Comparison of ENCODE assay signal across 9 cellular contexts in genomic region chr17:49434821-49435581, GRCh38. TPM values are rescaled to one million over a fixed set of nuclear protein-coding genes. Genes with fewer than 3 reads are reported as not detected.
A peak's percentile ranks its signal among the peaks of the same experiment; 100 is the strongest.
DNase-seq lines count a peak whose midpoint lies in the region; ATAC-seq, FAIRE-seq and TF ChIP-seq lines count a peak whose summit lies in the region.
"Had no signal": no experiment of that assay in that cellular context is flagged by ENCODE, and none has a peak within 500 bp of the region (broad histone marks: within the 10 kb centered on the region; RNA-seq: fewer than 3 reads in every experiment).

No MANE protein-coding gene starts in this region.

- no peaks in the 10 kb centered on the region for H4K20me1 ChIP-seq in OCI-LY1 (ENCODE audit: insufficient read depth, low read length)

- TF ChIP-seq CTCF in AG09309 (IDR thresholded peaks at IDR 0.05; ENCODE audit: control insufficient read depth, insufficient read depth, low read depth, low read length, missing control alignments): peak; percentile 80
- TF ChIP-seq CTCF in OCI-LY1 (IDR thresholded peaks at IDR 0.05; ENCODE audit: low read length): peak; percentile 69

- H3K9me2 ChIP-seq in OCI-LY1 (ENCODE audit: low read depth, low read length): no peaks in the 10 kb centered on the region

- H3K4me2 ChIP-seq in OCI-LY1 (ENCODE audit: low read length): no peak overlapping the region

- H3K9me3 ChIP-seq in OCI-LY1 (ENCODE audit: low read length): no peaks in the 10 kb centered on the region
- H3K9me3 ChIP-seq: neutrophil had no signal

- H3K27me3 ChIP-seq in OCI-LY1 (ENCODE audit: insufficient read depth, low read length): 0 out of 2 replicates have a peak, but pooled peaks cover 6% of the 10 kb centered on the region

- TF ChIP-seq POLR2A in GM12891 (IDR thresholded peaks at IDR 0.05; ENCODE audit: low read depth, low read length): no peak

- H3F3A ChIP-seq in OCI-LY1 (ENCODE audit: insufficient read depth, low read length): no peaks in the 10 kb centered on the region

- H3K4me3 ChIP-seq in AG09309 (ENCODE audit: control insufficient read depth, low read depth, low read length): no peak overlapping the region
- H3K4me3 ChIP-seq in OCI-LY1 (ENCODE audit: low read depth, low read length, poor library complexity, severe bottlenecking): no peak overlapping the region

- no peak overlapping the region for H2AFZ ChIP-seq in OCI-LY1 (ENCODE audit: low read length)

- no peaks in the 10 kb centered on the region for H3K79me2 ChIP-seq in OCI-LY1 (ENCODE audit: insufficient read depth, low read length)

- peak; percentile 79 for FAIRE-seq in GM12891 (lab: Jason Lieb, UNC)

- ATAC-seq in sciatic nerve (peak; percentile 70), GM18498 (IDR thresholded peaks at IDR 0.05; ENCODE audit: unreplicated experiment) (no peak)

- no peak overlapping the region for H3K27ac ChIP-seq in OCI-LY1 (ENCODE audit: low read depth, low read length, poor library complexity, severe bottlenecking)
- H3K27ac ChIP-seq: neutrophil had no signal

- no peaks in the 10 kb centered on the region for H3K36me3 ChIP-seq in OCI-LY1 (ENCODE audit: insufficient read depth, low read length)
- H3K36me3 ChIP-seq: neutrophil had no signal

- H3K9ac ChIP-seq in OCI-LY1 (ENCODE audit: low read length): no peak overlapping the region

- H3K4me1 ChIP-seq in OCI-LY1 (ENCODE audit: insufficient read depth, low read length, severe bottlenecking): no peaks in the 10 kb centered on the region

- no peak for DNase-seq in AG09309 (ENCODE audit: low read depth)
- DNase-seq in GM12891 (ENCODE audit: insufficient read length, low spot score): peak; percentile 70
- peak; percentile 7 for DNase-seq in activated gamma-delta T cell treated with anti-CD3 and anti-CD28 coated beads, Interleukin-2, amount 50 U/mL, for 16 hours (ENCODE audit: low read depth)
- DNase-seq in glomerular endothelial cell (ENCODE audit: extremely low read depth, low read depth, low spot score): peak; percentile 16
- DNase-seq in sciatic nerve (ENCODE audit: low spot score): no peak
- no peak for DNase-seq in NCI-H2171 treated with DMSO at 0.1 percent for 48 hours (lab: John Stamatoyannopoulos, UW)

- intact Hi-C loops in sciatic nerve (cut with DNase I): loop anchor here (10.0 kb wide), 1 partner anchor 120 kb away; no protein-coding TSS in a partner anchor

TF ChIP-seq in GM12891, 5 proteins besides CTCF, POLR2A, EP300 and RAD21:
- TF ChIP-seq SPI1 (IDR thresholded peaks at IDR 0.05; ENCODE audit: low read depth, low read length): no peak
- no peak for TF ChIP-seq TAF1 (IDR thresholded peaks at IDR 0.05; ENCODE audit: low read depth, low read length)
- no peak for TF ChIP-seq POLR2AphosphoS5 (IDR thresholded peaks at IDR 0.05; ENCODE audit: low read depth, low read length)
- no peak for TF ChIP-seq POU2F2 (IDR thresholded peaks at IDR 0.05; ENCODE audit: low read depth, low read length)
- no peak for TF ChIP-seq PAX5 (IDR thresholded peaks at IDR 0.05; ENCODE audit: insufficient read depth, low read length, severe bottlenecking)

RNA-seq across cellular contexts. Expression of gene PHB1, which starts 20.3 kb away (rescaled TPM):
- polyA plus RNA-seq in GM12891 (2012; ENCODE audit: low read depth, missing spikeins): 194 TPM
- total RNA-seq in glomerular endothelial cell (99.8 and 140 TPM in 2 replicates), sciatic nerve (93.5 TPM)

Comparison
In these comparisons a context has a peak if more than half of its experiments do, and no peak if none do; other contexts are left out.
1. DNase-seq: peak in GM12891 (single experiment), activated gamma-delta T cell treated with anti-CD3 and anti-CD28 coated beads, Interleukin-2, amount 50 U/mL, for 16 hours (single experiment) and glomerular endothelial cell (single experiment); none in AG09309 (single experiment), sciatic nerve (single experiment) and NCI-H2171 treated with DMSO at 0.1 percent for 48 hours (single experiment).